In the genomic region with DNA sequence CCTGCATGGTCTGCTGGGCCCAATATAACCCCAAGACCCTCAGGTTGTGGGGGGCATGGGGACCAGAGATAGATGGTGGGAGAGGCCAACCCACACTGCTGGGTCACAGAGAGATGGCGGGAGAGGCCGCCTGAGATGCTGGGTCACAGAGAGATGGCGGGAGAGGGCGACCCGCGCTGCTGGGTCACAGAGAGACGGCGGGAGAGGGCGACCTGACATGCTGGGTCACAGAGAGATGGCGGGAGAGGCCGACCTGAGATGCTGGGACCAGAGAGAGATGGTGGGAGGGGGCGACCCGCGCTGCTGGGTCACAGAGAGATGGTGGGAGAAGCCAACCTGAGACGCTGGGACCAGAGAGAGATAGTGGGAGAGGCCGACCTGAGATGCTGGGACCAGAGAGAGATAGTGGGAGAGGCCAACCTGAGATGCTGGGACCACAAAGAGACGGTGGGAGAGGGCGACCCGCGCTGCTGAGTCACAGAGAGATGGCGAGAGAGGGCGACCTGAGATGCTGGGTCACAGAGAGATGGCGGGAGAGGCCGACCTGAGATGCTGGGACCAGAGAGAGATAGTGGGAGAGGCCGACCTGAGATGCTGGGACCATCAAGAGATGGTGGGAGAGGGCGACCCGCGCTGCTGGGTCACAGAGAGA, we compare ENCODE assay signal across 23 cellular contexts.
DNase-seq lines count a peak whose midpoint lies in the region; ATAC-seq, FAIRE-seq and TF ChIP-seq lines count a peak whose summit lies in the region.
"Had no signal": no experiment of that assay in that cellular context is flagged by ENCODE, and none has a peak within 500 bp of the region (broad histone marks: within the 10 kb centered on the region; RNA-seq: fewer than 3 reads in every experiment).

No MANE protein-coding gene starts in this region.

- H2BK12ac ChIP-seq in neuronal stem cell (ENCODE audit: low read length) = no peak overlapping the region

- H3K36me3 Mint-ChIP-seq in central memory CD8-positive, alpha-beta T cell (ENCODE audit: insufficient read depth) = peaks cover 2% of the 10 kb centered on the region
- H3K36me3 Mint-ChIP-seq: CD4-positive, CD25-positive, alpha-beta regulatory T cell; CD8-positive, alpha-beta memory T cell had no signal

- peak overlapping the region; percentile 80 for H3K27ac Mint-ChIP-seq in central memory CD8-positive, alpha-beta T cell (ENCODE audit: low read depth)
- H3K27ac Mint-ChIP-seq: CD4-positive, CD25-positive, alpha-beta regulatory T cell; GM23338 had no signal

- H2BK120ac ChIP-seq in neuronal stem cell (ENCODE audit: low read depth, low read length) = no peak overlapping the region

- H4K8ac ChIP-seq in neuronal stem cell (ENCODE audit: low read depth, low read length) = no peak overlapping the region

- no peak overlapping the region for H2AFZ ChIP-seq in HepG2 (ENCODE audit: low read length)
- H2AFZ ChIP-seq in neuronal stem cell (ENCODE audit: low read length) = no peak overlapping the region
- H2AFZ ChIP-seq: GM23338 had no signal

- H3K9me3 Mint-ChIP-seq in central memory CD8-positive, alpha-beta T cell = no peaks in the 10 kb centered on the region
- H3K9me3 Mint-ChIP-seq: CD8-positive, alpha-beta memory T cell; GM23338 had no signal

- no peaks in the 10 kb centered on the region for H3K79me2 ChIP-seq in HepG2 (ENCODE audit: insufficient read depth, low read length)

- H3K9me3 ChIP-seq in right lobe of liver (no peaks in the 10 kb centered on the region), HepG2 (ENCODE audit: low read length) (no peaks in the 10 kb centered on the region), left lung (no peaks in the 10 kb centered on the region), neuronal stem cell (replicated peaks in 1 of 2; ENCODE audit: control insufficient read depth in 2 of 2, insufficient read depth in 1 of 2, low read depth in 1 of 2, low read length in 2 of 2) (no peaks in the 10 kb centered on the region), esophagus muscularis mucosa (no peaks in the 10 kb centered on the region)

- TF ChIP-seq POLR2A in right lobe of liver (IDR thresholded peaks at IDR 0.05) = no peak
- TF ChIP-seq POLR2A in HepG2 (IDR thresholded peaks at IDR 0.05; ENCODE audit: insufficient read depth in 1 of 2, low read depth in 2 of 2, low read length in 2 of 2) = no peak
- TF ChIP-seq POLR2A in esophagus muscularis mucosa (IDR thresholded peaks at IDR 0.05; ENCODE audit: low read depth) = no peak

- in situ Hi-C loops in HepG2 (cut with HindIII; ENCODE audit: extremely low pct_ligation_motif_present, low pct_unique_long_range_greater_than_20kb) = no loop called here

- peaks cover under 1% of the 10 kb centered on the region for H3K27me3 Mint-ChIP-seq in central memory CD8-positive, alpha-beta T cell
- H3K27me3 Mint-ChIP-seq: CD4-positive, CD25-positive, alpha-beta regulatory T cell had no signal

- H3K4me3 Mint-ChIP-seq in central memory CD8-positive, alpha-beta T cell = no peak overlapping the region
- H3K4me3 Mint-ChIP-seq: CD4-positive, CD25-positive, alpha-beta regulatory T cell; CD8-positive, alpha-beta memory T cell; GM23338 had no signal

- H2AK5ac ChIP-seq in neuronal stem cell (ENCODE audit: low read depth, low read length) = peak overlapping the region; percentile 81

- TF ChIP-seq EP300 in HepG2 (IDR thresholded peaks at IDR 0.05; ENCODE audit: low read depth in 2 of 2, low read length in 2 of 2) = no peak
- TF ChIP-seq EP300 in HepG2 (CRISPR knock-in tag; IDR thresholded peaks at IDR 0.05; ENCODE audit: borderline replicate concordance) = no peak
- no peak for TF ChIP-seq EP300 in esophagus muscularis mucosa (IDR thresholded peaks at IDR 0.05)

- H3K4me2 ChIP-seq in HepG2 (ENCODE audit: low read depth, low read length) = no peak overlapping the region
- H3K4me2 ChIP-seq in neuronal stem cell (ENCODE audit: insufficient read depth, low read length, poor library complexity, severe bottlenecking) = no peak overlapping the region
- H3K4me2 ChIP-seq: GM23338 had no signal

- H3K27me3 ChIP-seq in right lobe of liver (no peaks in the 10 kb centered on the region), HepG2 (ENCODE audit: control insufficient read depth in 1 of 2, insufficient read depth in 2 of 2, low read length in 2 of 2) (peaks cover 3 to 43% of the 10 kb centered on the region in 2 experiments; a peak in 4 of 5 replicates), left lung (peaks cover 0 to 13% of the 10 kb centered on the region in 2 donors), neuronal stem cell (ENCODE audit: control insufficient read depth in 3 of 3, insufficient read depth in 3 of 3, low read depth in 1 of 3, low read length in 3 of 3) (no peaks in the 10 kb centered on the region), esophagus muscularis mucosa (peaks cover 0 to 10% (median 0%) of the 10 kb centered on the region in 4 donors)

- H3K4me1 ChIP-seq in right lobe of liver = peaks cover 0 to 5% (median 0%) of the 10 kb centered on the region in 4 donors
- H3K4me1 ChIP-seq in HepG2 (ENCODE audit: insufficient read depth, low read length) = 0 out of 2 replicates have a peak, but pooled peaks cover 5% of the 10 kb centered on the region
- H3K4me1 ChIP-seq in left lung = peaks cover 2 to 7% of the 10 kb centered on the region in 2 donors
- peaks cover 5 to 16% of the 10 kb centered on the region in 2 donors for H3K4me1 ChIP-seq in neuronal stem cell (ENCODE audit: control insufficient read depth in 2 of 2, insufficient read depth in 1 of 2, low read depth in 1 of 2, low read length in 2 of 2)
- H3K4me1 ChIP-seq in esophagus muscularis mucosa = peaks cover 9 to 12% (median 11%) of the 10 kb centered on the region in 4 donors

- 0 out of 2 replicates have a peak, but pooled peaks cover 2% of the 10 kb centered on the region for H4K20me1 ChIP-seq in HepG2 (ENCODE audit: insufficient read depth, low read length)

- peaks cover 2% of the 10 kb centered on the region for H3K79me1 ChIP-seq in neuronal stem cell (ENCODE audit: low read depth, low read length)

- peak overlapping the region; percentile 26 for H2BK15ac ChIP-seq in neuronal stem cell (ENCODE audit: low read length)

- no peak for FAIRE-seq in HepG2 (lab: Jason Lieb, UNC)
- FAIRE-seq: G401.6, GM12892, GM18507, H54 had no signal

- TF ChIP-seq RAD21 in HepG2 (CRISPR knock-in tag; IDR thresholded peaks at IDR 0.05) = no peak

- H3K9ac ChIP-seq in HepG2 (ENCODE audit: insufficient read depth, low read depth, low read length) (no peak overlapping the region), neuronal stem cell (ENCODE audit: low read depth, low read length, poor library complexity) (no peak overlapping the region)

- no peak for ATAC-seq in right lobe of liver
- no peak for ATAC-seq in HepG2
- ATAC-seq in central memory CD8-positive, alpha-beta T cell (replicated peaks; ENCODE audit: extremely low read depth, poor library complexity, severe bottlenecking) = no peak
- no peak for ATAC-seq in left lung
- ATAC-seq: GM23338 had no signal

- DNase-seq in right lobe of liver = peak in 2 of 3 donors; percentile 30 to 39
- DNase-seq in HepG2 (ENCODE audit: low spot score) = no peak
- no peak for DNase-seq in central memory CD8-positive, alpha-beta T cell (ENCODE audit: low spot score in 2 of 2)
- DNase-seq in left lung = peak; percentile 8 to 63
- DNase-seq in neuronal stem cell (ENCODE audit: low spot score) = no peak
- DNase-seq in esophagus muscularis mucosa (ENCODE audit: extremely low spot score) = no peak
- no peak for DNase-seq in activated CD4-positive, CD25-positive, alpha-beta regulatory T cell (lab: John Stamatoyannopoulos, UW)
- no peak for DNase-seq in RKO (ENCODE audit: low spot score)
- DNase-seq: 8988T; C1 segment of cervical spinal cord; CD4-positive, CD25-positive, alpha-beta regulatory T cell; CD8-positive, alpha-beta memory T cell; COR-L47; DMS 273 treated with DMSO at 0.1 percent for 48 hours; DMS53; HCEC 1CT; IMR-90 had no signal

- H3K4me3 ChIP-seq in right lobe of liver (no peak overlapping the region), HepG2 (replicated peaks in 1 of 3; ENCODE audit: insufficient read depth in 1 of 3, low read depth in 2 of 3, low read length in 3 of 3) (no peak overlapping the region), left lung (no peak overlapping the region), neuronal stem cell (ENCODE audit: low read length in 2 of 2) (no peak overlapping the region), esophagus muscularis mucosa (no peak overlapping the region)
- H3K4me3 ChIP-seq: GM23338 had no signal

- WGBS in right lobe of liver (ENCODE audit: insufficient coverage, low coverage, low lambda C conversion rate, missing lambda C conversion rate) = 90% methylated on average over 28 of the region's 28 CpGs
- WGBS in HepG2 (ENCODE audit: low lambda C conversion rate) = 3% methylated on average over 28 of the region's 28 CpGs
- WGBS in neuronal stem cell (ENCODE audit: extremely low coverage in 2 of 2, insufficient read length in 2 of 2, insufficient replicate concordance in 1 of 2), 2 donors = no CpG with 5 or more reads among the region's 28 CpGs
- WGBS in esophagus muscularis mucosa = 95% methylated on average over 28 of the region's 28 CpGs

- H4K91ac ChIP-seq in neuronal stem cell (ENCODE audit: low read depth, low read length, poor library complexity) = no peak overlapping the region

- no peaks in the 10 kb centered on the region for H3K36me3 ChIP-seq in right lobe of liver
- H3K36me3 ChIP-seq in HepG2 (replicated peaks in 1 of 2; ENCODE audit: control insufficient read depth in 1 of 2, insufficient read depth in 2 of 2, low read length in 2 of 2) = no peaks in the 10 kb centered on the region
- no peaks in the 10 kb centered on the region for H3K36me3 ChIP-seq in left lung
- H3K36me3 ChIP-seq in neuronal stem cell (replicated peaks in 1 of 2; ENCODE audit: control insufficient read depth in 2 of 2, insufficient read depth in 2 of 2, low read length in 2 of 2) = no peaks in the 10 kb centered on the region
- no peaks in the 10 kb centered on the region for H3K36me3 ChIP-seq in esophagus muscularis mucosa

- no peak overlapping the region for H2BK5ac ChIP-seq in neuronal stem cell (ENCODE audit: low read length)

- POLR2A ChIA-PET in HepG2 (lab: Yijun Ruan, JAX) = no interaction called here

- no peak overlapping the region for H3K14ac ChIP-seq in neuronal stem cell (ENCODE audit: low read length)

- H3K27ac ChIP-seq in right lobe of liver = no peak overlapping the region
- H3K27ac ChIP-seq in HepG2 (ENCODE audit: extremely low read length, insufficient read depth, low read length) = no peak overlapping the region
- no peak overlapping the region for H3K27ac ChIP-seq in left lung
- H3K27ac ChIP-seq in neuronal stem cell (replicated peaks; ENCODE audit: low read length) = no peak overlapping the region
- no peak overlapping the region for H3K27ac ChIP-seq in esophagus muscularis mucosa (replicated peaks in 1 of 4)
- H3K27ac ChIP-seq: HL-60 had no signal

- intact Hi-C loops in right lobe of liver (cut with DNase I) = no loop called here
- intact Hi-C loops in HepG2 (cut with micrococcal nuclease; ENCODE audit: unreplicated experiment) = no loop called here
- intact Hi-C loops in left lung (cut with DNase I) = no loop called here
- intact Hi-C loops in esophagus muscularis mucosa (cut with DNase I) = no loop called here

- no peak overlapping the region for H3K4ac ChIP-seq in neuronal stem cell (ENCODE audit: low read length)

- no peaks in the 10 kb centered on the region for H3K4me1 Mint-ChIP-seq in central memory CD8-positive, alpha-beta T cell
- H3K4me1 Mint-ChIP-seq: CD4-positive, CD25-positive, alpha-beta regulatory T cell had no signal

- CTCF ChIA-PET in HepG2 (lab: Yijun Ruan, JAX; ENCODE audit: low intra/inter-chr PET ratio, low total read pairs) = no interaction called here

- TF ChIP-seq CTCF in right lobe of liver (IDR thresholded peaks at IDR 0.05) (no peak), HepG2 (CRISPR knock-in tag; IDR thresholded peaks at IDR 0.05) (no peak), left lung (IDR thresholded peaks at IDR 0.05) (no peak), esophagus muscularis mucosa (IDR thresholded peaks at IDR 0.05) (no peak)

- BruUV-seq in HepG2 (replicated peaks; lab: Mats Ljungman, UMichigan) = no TSS peak

- no peak overlapping the region for H3K23ac ChIP-seq in neuronal stem cell (ENCODE audit: low read depth, low read length, poor library complexity)

- no peak overlapping the region for H3K18ac ChIP-seq in neuronal stem cell (ENCODE audit: low read length)

Comparison
In these comparisons a context has a peak if more than half of its experiments do, and no peak if none do; other contexts are left out.
1. DNase-seq: peak in right lobe of liver (2 of 3) and left lung (2 of 2); none in HepG2 (single experiment), central memory CD8-positive, alpha-beta T cell (0 of 2), neuronal stem cell (single experiment), esophagus muscularis mucosa (single experiment), activated CD4-positive, CD25-positive, alpha-beta regulatory T cell (0 of 4) and RKO (single experiment).